In genomic region chr11:123354371-123354770, GRCh38 we compare ENCODE assay signal across 29 cellular contexts.
"Had no signal": no experiment of that assay in that cellular context is flagged by ENCODE, and none has a peak within 500 bp of the region (broad histone marks: within the 10 kb centered on the region; RNA-seq: fewer than 3 reads in every experiment).

No MANE protein-coding gene starts in this region.

- ATAC-seq: activated CD8-positive, alpha-beta T cell treated with anti-CD3 and anti-CD28 coated beads for 36 hours; activated naive CD8-positive, alpha-beta T cell treated with anti-CD3 and anti-CD28 coated beads, Interleukin-2, amount 50 U/mL, for 24 hours; activated T-cell treated with anti-CD3 and anti-CD28 coated beads, Interleukin-2, amount 50 U/mL, for 4 hours; body of pancreas had no signal

- H3K9me3 ChIP-seq: body of pancreas, breast epithelium had no signal

- H3K27ac ChIP-seq: body of pancreas, brain microvascular endothelial cell, breast epithelium, VCaP had no signal

- H3K36me3 ChIP-seq: brain microvascular endothelial cell, breast epithelium had no signal

- H3K4me3 ChIP-seq: body of pancreas, breast epithelium had no signal

- H3K4me1 ChIP-seq: breast epithelium had no signal

- DNase-seq: activated B cell treated with CpG ODN at 0.5 μM for 24 hours; activated CD4-positive, alpha-beta memory T cell treated with anti-CD3 and anti-CD28 coated beads for 36 hours; activated CD4-positive, alpha-beta T cell treated with anti-CD3 and anti-CD28 coated beads for 4 hours; activated CD4-positive, alpha-beta T cell treated with anti-CD3 and anti-CD28 coated beads, Interleukin-2, amount 10 ng/mL, durations not matched to agents 24 days and 14 days; activated CD4-positive, alpha-beta T cell treated with anti-CD3 and anti-CD28 coated beads, Interleukin-2, amount 50 U/mL, for 1 hour; activated CD4-positive, alpha-beta T cell treated with anti-CD3 and anti-CD28 coated beads, Interleukin-2, amount 50 U/mL, for 4 hours; activated CD4-positive, CD25-positive, alpha-beta regulatory T cell treated with anti-CD3 and anti-CD28 coated beads, Interleukin-2, amount 50 U/mL, for 72 hours; activated CD8-positive, alpha-beta memory T cell treated with anti-CD3 and anti-CD28 coated beads, Interleukin-2, amount 50 U/mL, for 4 hours; activated CD8-positive, alpha-beta T cell treated with anti-CD3 and anti-CD28 coated beads for 36 hours; activated effector memory CD4-positive, alpha-beta T cell treated with Interleukin-2 at 50 U/mL for 16 hours; activated gamma-delta T cell; activated naive CD4-positive, alpha-beta T cell treated with anti-CD3 and anti-CD28 coated beads, Interleukin-2, amount 10 ng/mL, durations not matched to agents 7 days and 5 days; activated naive CD4-positive, alpha-beta T cell treated with Interleukin-2 at 50 U/mL for 16 hours; activated naive CD8-positive, alpha-beta T cell treated with anti-CD3 and anti-CD28 coated beads, Interleukin-2, amount 10 ng/mL, durations not matched to agents 7 days and 5 days; activated naive CD8-positive, alpha-beta T cell treated with anti-CD3 and anti-CD28 coated beads, Interleukin-2, amount 50 U/mL, for 24 hours; activated T-cell treated with anti-CD3 and anti-CD28 coated beads for 4 hours; activated T-cell treated with anti-CD3 and anti-CD28 coated beads, Interleukin-2, amount 50 U/mL, for 1 hour; activated T-cell treated with anti-CD3 and anti-CD28 coated beads, Interleukin-2, amount 50 U/mL, for 4 hours; activated T-cell treated with anti-CD3 and anti-CD28 coated beads, Interleukin-2, amount 50 U/mL, for 72 hours; amygdala; aorta; body of pancreas; brain microvascular endothelial cell; central memory CD4-positive, alpha-beta T cell; T-helper 1 cell; T-helper 2 cell; T-helper 9 cell had no signal
